12 cellular contexts compared by ENCODE assay signal in genomic region chr3:58215317-58216025, GRCh38. TPM values are rescaled to one million over a fixed set of nuclear protein-coding genes. Genes with fewer than 3 reads are reported as not detected.
DNase-seq lines count a peak whose midpoint lies in the region; ATAC-seq and TF ChIP-seq lines count a peak whose summit lies in the region.
"Had no signal": no experiment of that assay in that cellular context is flagged by ENCODE, and none has a peak within 500 bp of the region (broad histone marks: within the 10 kb centered on the region; RNA-seq: fewer than 3 reads in every experiment).

No MANE protein-coding gene starts in this region.

- no peak for TF ChIP-seq CTCF in RWPE2 (IDR thresholded peaks at IDR 0.05; ENCODE audit: poor library complexity, severe bottlenecking)
- TF ChIP-seq CTCF in liver (IDR thresholded peaks at IDR 0.05; ENCODE audit: low read depth, low read length, missing input control) = no peak

- H3K36me3 ChIP-seq in RWPE2 (ENCODE audit: low read depth) = no peaks in the 10 kb centered on the region
- H3K36me3 ChIP-seq in liver (ENCODE audit: control insufficient read depth in 4 of 4, insufficient read depth in 3 of 4, low read depth in 1 of 4, low read length in 3 of 4) = no peaks in the 10 kb centered on the region

- no peak for TF ChIP-seq RAD21 in liver (IDR thresholded peaks at IDR 0.05)

- DNase-seq in RWPE2 (ENCODE audit: low spot score) = no peak
- DNase-seq in T-helper 1 cell = no peak
- DNase-seq in middle frontal gyrus (ENCODE audit: extremely low spot score, low spot score) = no peak
- no peak for DNase-seq in NCI-H446 treated with DMSO at 0.1 percent for 48 hours (lab: John Stamatoyannopoulos, UW)
- DNase-seq: COR-L47, occipital lobe, T-helper 17 cell had no signal

- H3K27me3 ChIP-seq in RWPE2 (ENCODE audit: insufficient read depth, poor library complexity, severe bottlenecking) (no peaks in the 10 kb centered on the region), liver (ENCODE audit: control insufficient read depth in 4 of 4, insufficient read depth in 4 of 4, low read length in 3 of 4) (no peaks in the 10 kb centered on the region)

- H3K27ac ChIP-seq in RWPE2 (ENCODE audit: poor library complexity, severe bottlenecking) (peak overlapping the region; percentile 64), liver (ENCODE audit: low read depth in 1 of 2, low read length in 2 of 2) (peak overlapping the region; percentile 1 to 52)

- H3K4me3 ChIP-seq in RWPE2 (ENCODE audit: severe bottlenecking) = no peak overlapping the region
- H3K4me3 ChIP-seq in liver (ENCODE audit: low read depth in 1 of 3, low read length in 3 of 3) = no peak overlapping the region

- 87% methylated on average over 10 of the region's 10 CpGs for WGBS in liver

- H3K9ac ChIP-seq in liver (ENCODE audit: low read depth in 1 of 2, low read length in 2 of 2) = no peak overlapping the region

- ATAC-seq in GM18517 (IDR thresholded peaks at IDR 0.05; ENCODE audit: unreplicated experiment) (peak; percentile 11), HG02642 (IDR thresholded peaks at IDR 0.05; ENCODE audit: poor library complexity, unreplicated experiment) (peak; percentile 9), RWPE2 (ENCODE audit: low read depth) (no peak), HG02970 (IDR thresholded peaks at IDR 0.05; ENCODE audit: low FRiP score, unreplicated experiment) (no peak)

- H3K9me3 ChIP-seq in RWPE2 (ENCODE audit: severe bottlenecking) = no peaks in the 10 kb centered on the region
- no peaks in the 10 kb centered on the region for H3K9me3 ChIP-seq in liver (ENCODE audit: control insufficient read depth in 4 of 4, low read length in 3 of 4)

- H3K4me1 ChIP-seq in RWPE2 (ENCODE audit: insufficient read depth, poor library complexity, severe bottlenecking) (peaks cover 29% of the 10 kb centered on the region), liver (ENCODE audit: control insufficient read depth in 4 of 4, insufficient read depth in 4 of 4, low read length in 3 of 4) (peaks cover 3 to 21% (median 13%) of the 10 kb centered on the region in 4 donors)

TF ChIP-seq in liver, 16 proteins besides CTCF, POLR2A, EP300 and RAD21:
- TF ChIP-seq HNF4A (conservative IDR thresholded peaks at IDR 0.05) = no peak
- no peak for TF ChIP-seq NR2F2 (IDR thresholded peaks at IDR 0.05)
- TF ChIP-seq YY1 (IDR thresholded peaks at IDR 0.05) = no peak
- TF ChIP-seq HNF4G (IDR thresholded peaks at IDR 0.05) = no peak
- no peak for TF ChIP-seq GABPA (IDR thresholded peaks at IDR 0.05 in 1 of 2, conservative IDR thresholded peaks at IDR 0.05 in 1 of 2)
- TF ChIP-seq REST (IDR thresholded peaks at IDR 0.05) = no peak
- no peak for TF ChIP-seq SP1 (IDR thresholded peaks at IDR 0.05)
- TF ChIP-seq ATF3 (IDR thresholded peaks at IDR 0.05) = no peak
- TF ChIP-seq JUND (IDR thresholded peaks at IDR 0.05) = no peak
- TF ChIP-seq FOXA1 (IDR thresholded peaks at IDR 0.05) = no peak
- no peak for TF ChIP-seq ZBTB33 (IDR thresholded peaks at IDR 0.05)
- TF ChIP-seq RXRA (IDR thresholded peaks at IDR 0.05) = no peak
- TF ChIP-seq EGR1 (IDR thresholded peaks at IDR 0.05; ENCODE audit: low read depth in 2 of 2) = no peak
- TF ChIP-seq TAF1 (conservative IDR thresholded peaks at IDR 0.05) = no peak
- no peak for TF ChIP-seq MAX (IDR thresholded peaks at IDR 0.05)
- TF ChIP-seq FOXA2 (IDR thresholded peaks at IDR 0.05) = no peak

RNA-seq across cellular contexts. Expression of gene DNASE1L3, which starts 4.7 kb away (rescaled TPM):
- total RNA-seq in liver = 100 to 1,000 TPM in 1 of 2 donors, 10 to 100 TPM in 1; 76.1 to 162 TPM
- polyA plus RNA-seq in liver = 100 to 1,000 TPM in 1 of 2 donors, 10 to 100 TPM in 1; 94.5 to 201 TPM
- total RNA-seq: kidney epithelial cell had no signal

RNA-seq across cellular contexts. Expression of gene ABHD6, which starts 22.1 kb away (rescaled TPM):
- total RNA-seq in liver = 10 to 100 TPM; 19.8 to 60.9 TPM
- polyA plus RNA-seq in liver = 10 to 100 TPM; 36.5 to 40.1 TPM

Comparison
In these comparisons a context has a peak if more than half of its experiments do, and no peak if none do; other contexts are left out.
1. ATAC-seq: peak in GM18517 (single experiment) and HG02642 (single experiment); none in RWPE2 (single experiment) and HG02970 (single experiment).